In the genomic region with DNA sequence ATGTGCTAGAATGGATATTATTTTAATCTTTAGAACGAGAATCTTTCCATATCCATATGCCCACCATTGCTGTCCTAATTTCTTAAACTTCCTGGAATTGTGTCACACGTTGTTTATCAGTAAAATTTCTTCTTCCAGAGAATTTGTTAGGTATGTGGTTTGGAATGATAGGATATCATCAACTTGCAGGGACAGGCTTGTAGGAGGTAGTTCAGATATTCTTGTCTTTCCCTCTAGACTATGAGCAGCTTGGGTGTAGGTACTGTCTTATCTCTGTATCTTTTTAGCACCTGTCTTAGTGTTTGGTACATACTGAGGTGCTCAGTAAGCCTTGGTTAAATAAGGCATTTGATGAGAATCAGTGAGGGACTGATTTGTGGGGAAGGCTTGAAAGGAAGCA, we compare ENCODE assay signal across 1 cellular context.
TF ChIP-seq lines count a peak whose summit lies in the region.

No MANE protein-coding gene starts in this region.

TF ChIP-seq in GM23338, 12 proteins besides CTCF, POLR2A, EP300 and RAD21 (continued from another document):
- TF ChIP-seq, protein P1, sequence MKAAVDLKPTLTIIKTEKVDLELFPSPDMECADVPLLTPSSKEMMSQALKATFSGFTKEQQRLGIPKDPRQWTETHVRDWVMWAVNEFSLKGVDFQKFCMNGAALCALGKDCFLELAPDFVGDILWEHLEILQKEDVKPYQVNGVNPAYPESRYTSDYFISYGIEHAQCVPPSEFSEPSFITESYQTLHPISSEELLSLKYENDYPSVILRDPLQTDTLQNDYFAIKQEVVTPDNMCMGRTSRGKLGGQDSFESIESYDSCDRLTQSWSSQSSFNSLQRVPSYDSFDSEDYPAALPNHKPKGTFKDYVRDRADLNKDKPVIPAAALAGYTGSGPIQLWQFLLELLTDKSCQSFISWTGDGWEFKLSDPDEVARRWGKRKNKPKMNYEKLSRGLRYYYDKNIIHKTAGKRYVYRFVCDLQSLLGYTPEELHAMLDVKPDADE (IDR thresholded peaks at IDR 0.05) = no peak
- TF ChIP-seq EZH2phosphoT487 (IDR thresholded peaks at IDR 0.05; ENCODE audit: unreplicated experiment) (no peak), CREB1 (CRISPR knock-in tag; IDR thresholded peaks at IDR 0.05; ENCODE audit: low read depth) (no peak), ZNF114 (CRISPR knock-in tag; IDR thresholded peaks at IDR 0.05) (no peak), POLR2AphosphoS5 (IDR thresholded peaks at IDR 0.05; ENCODE audit: low read depth) (no peak), ZNF331 (CRISPR knock-in tag; IDR thresholded peaks at IDR 0.05; ENCODE audit: low read depth) (no peak), STAT1 (IDR thresholded peaks at IDR 0.05; ENCODE audit: unreplicated experiment) (no peak), ZNF462 (CRISPR knock-in tag; IDR thresholded peaks at IDR 0.05) (no peak), JUNB (IDR thresholded peaks at IDR 0.05; ENCODE audit: unreplicated experiment) (no peak)
- TF ChIP-seq, protein P2, sequence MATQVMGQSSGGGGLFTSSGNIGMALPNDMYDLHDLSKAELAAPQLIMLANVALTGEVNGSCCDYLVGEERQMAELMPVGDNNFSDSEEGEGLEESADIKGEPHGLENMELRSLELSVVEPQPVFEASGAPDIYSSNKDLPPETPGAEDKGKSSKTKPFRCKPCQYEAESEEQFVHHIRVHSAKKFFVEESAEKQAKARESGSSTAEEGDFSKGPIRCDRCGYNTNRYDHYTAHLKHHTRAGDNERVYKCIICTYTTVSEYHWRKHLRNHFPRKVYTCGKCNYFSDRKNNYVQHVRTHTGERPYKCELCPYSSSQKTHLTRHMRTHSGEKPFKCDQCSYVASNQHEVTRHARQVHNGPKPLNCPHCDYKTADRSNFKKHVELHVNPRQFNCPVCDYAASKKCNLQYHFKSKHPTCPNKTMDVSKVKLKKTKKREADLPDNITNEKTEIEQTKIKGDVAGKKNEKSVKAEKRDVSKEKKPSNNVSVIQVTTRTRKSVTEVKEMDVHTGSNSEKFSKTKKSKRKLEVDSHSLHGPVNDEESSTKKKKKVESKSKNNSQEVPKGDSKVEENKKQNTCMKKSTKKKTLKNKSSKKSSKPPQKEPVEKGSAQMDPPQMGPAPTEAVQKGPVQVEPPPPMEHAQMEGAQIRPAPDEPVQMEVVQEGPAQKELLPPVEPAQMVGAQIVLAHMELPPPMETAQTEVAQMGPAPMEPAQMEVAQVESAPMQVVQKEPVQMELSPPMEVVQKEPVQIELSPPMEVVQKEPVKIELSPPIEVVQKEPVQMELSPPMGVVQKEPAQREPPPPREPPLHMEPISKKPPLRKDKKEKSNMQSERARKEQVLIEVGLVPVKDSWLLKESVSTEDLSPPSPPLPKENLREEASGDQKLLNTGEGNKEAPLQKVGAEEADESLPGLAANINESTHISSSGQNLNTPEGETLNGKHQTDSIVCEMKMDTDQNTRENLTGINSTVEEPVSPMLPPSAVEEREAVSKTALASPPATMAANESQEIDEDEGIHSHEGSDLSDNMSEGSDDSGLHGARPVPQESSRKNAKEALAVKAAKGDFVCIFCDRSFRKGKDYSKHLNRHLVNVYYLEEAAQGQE (IDR thresholded peaks at IDR 0.05; ENCODE audit: unreplicated experiment) = no peak
